In the genomic region with DNA sequence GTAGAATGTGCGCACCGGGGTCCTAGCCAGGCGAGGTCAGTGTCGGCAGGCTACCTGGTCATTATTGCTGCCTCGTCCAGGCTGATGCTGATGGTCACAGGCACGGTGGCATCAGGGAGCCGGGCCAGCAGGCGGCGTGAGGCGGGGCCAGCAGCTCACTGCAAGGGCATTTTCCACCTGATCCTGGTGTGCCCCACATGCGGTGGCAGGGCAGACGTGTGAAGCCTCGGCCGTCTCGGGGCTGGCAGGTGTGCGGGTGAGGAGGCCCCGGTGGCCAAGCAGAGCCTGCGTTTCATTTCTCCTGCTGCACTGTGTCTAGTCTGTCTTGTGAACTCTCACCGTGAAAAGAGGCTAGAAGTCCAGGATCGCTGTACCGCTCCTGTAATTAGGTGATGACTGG, we compare ENCODE assay signal across 2 cellular contexts.
TF ChIP-seq lines count a peak whose summit lies in the region.

No MANE protein-coding gene starts in this region.

TF ChIP-seq in SK-N-SH, 30 proteins besides CTCF, POLR2A, EP300 and RAD21 (continued from another document):
- no peak for TF ChIP-seq RXRA (IDR thresholded peaks at IDR 0.05; ENCODE audit: borderline replicate concordance, low read depth)
- no peak for TF ChIP-seq NRF1 (IDR thresholded peaks at IDR 0.05; ENCODE audit: low read depth, low read length)
- TF ChIP-seq CHD2 (IDR thresholded peaks at IDR 0.05; ENCODE audit: low read length, partially characterized antibody) = no peak
- TF ChIP-seq NFIC (IDR thresholded peaks at IDR 0.05; ENCODE audit: borderline replicate concordance) = no peak
- TF ChIP-seq MXI1 (IDR thresholded peaks at IDR 0.05; ENCODE audit: low read depth, low read length) = no peak
- TF ChIP-seq FOSL2 (IDR thresholded peaks at IDR 0.05; ENCODE audit: borderline replicate concordance, low read depth) = no peak
- no peak for TF ChIP-seq ELF1 (IDR thresholded peaks at IDR 0.05)
- TF ChIP-seq TAF1 (IDR thresholded peaks at IDR 0.05; ENCODE audit: borderline replicate concordance, low read depth, low read length) = no peak
- no peak for TF ChIP-seq GATA2 (CRISPR knock-in tag; IDR thresholded peaks at IDR 0.05)
- TF ChIP-seq RFX5 (IDR thresholded peaks at IDR 0.05; ENCODE audit: low read length) = no peak
- no peak for TF ChIP-seq EZH2phosphoT487 (IDR thresholded peaks at IDR 0.05; ENCODE audit: borderline replicate concordance, low read depth)
- TF ChIP-seq GABPA (IDR thresholded peaks at IDR 0.05; ENCODE audit: low read depth) = no peak

TF ChIP-seq in SK-N-SH treated with all-trans-retinoic acid at 6 μM for 48 hours, 23 proteins besides CTCF, POLR2A, EP300 and RAD21 (continued from another document):
- no peak for TF ChIP-seq PATZ1 (CRISPR knock-in tag; IDR thresholded peaks at IDR 0.05; ENCODE audit: borderline replicate concordance)
- TF ChIP-seq CREB5 (CRISPR knock-in tag; IDR thresholded peaks at IDR 0.05; ENCODE audit: low read depth) = no peak
- TF ChIP-seq ZNF70 (CRISPR knock-in tag; IDR thresholded peaks at IDR 0.05) = no peak
- TF ChIP-seq ZFP3 (CRISPR knock-in tag; IDR thresholded peaks at IDR 0.05) = no peak
- no peak for TF ChIP-seq PPARA (CRISPR knock-in tag; IDR thresholded peaks at IDR 0.05; ENCODE audit: borderline replicate concordance)
- TF ChIP-seq TCF4 (CRISPR knock-in tag; IDR thresholded peaks at IDR 0.05; ENCODE audit: borderline replicate concordance) = no peak
- TF ChIP-seq ARNTL (CRISPR knock-in tag; IDR thresholded peaks at IDR 0.05; ENCODE audit: borderline replicate concordance, low read depth) = no peak
- TF ChIP-seq ZNF565 (CRISPR knock-in tag; conservative IDR thresholded peaks at IDR 0.05; ENCODE audit: low read depth) = no peak
- no peak for TF ChIP-seq ZNF8 (CRISPR knock-in tag; IDR thresholded peaks at IDR 0.05)
- no peak for TF ChIP-seq ZFP30 (CRISPR knock-in tag; IDR thresholded peaks at IDR 0.05)
- no peak for TF ChIP-seq ZC3H10 (CRISPR knock-in tag; IDR thresholded peaks at IDR 0.05)
- no peak for TF ChIP-seq SNAI2 (CRISPR knock-in tag; IDR thresholded peaks at IDR 0.05)
- TF ChIP-seq, protein P1, sequence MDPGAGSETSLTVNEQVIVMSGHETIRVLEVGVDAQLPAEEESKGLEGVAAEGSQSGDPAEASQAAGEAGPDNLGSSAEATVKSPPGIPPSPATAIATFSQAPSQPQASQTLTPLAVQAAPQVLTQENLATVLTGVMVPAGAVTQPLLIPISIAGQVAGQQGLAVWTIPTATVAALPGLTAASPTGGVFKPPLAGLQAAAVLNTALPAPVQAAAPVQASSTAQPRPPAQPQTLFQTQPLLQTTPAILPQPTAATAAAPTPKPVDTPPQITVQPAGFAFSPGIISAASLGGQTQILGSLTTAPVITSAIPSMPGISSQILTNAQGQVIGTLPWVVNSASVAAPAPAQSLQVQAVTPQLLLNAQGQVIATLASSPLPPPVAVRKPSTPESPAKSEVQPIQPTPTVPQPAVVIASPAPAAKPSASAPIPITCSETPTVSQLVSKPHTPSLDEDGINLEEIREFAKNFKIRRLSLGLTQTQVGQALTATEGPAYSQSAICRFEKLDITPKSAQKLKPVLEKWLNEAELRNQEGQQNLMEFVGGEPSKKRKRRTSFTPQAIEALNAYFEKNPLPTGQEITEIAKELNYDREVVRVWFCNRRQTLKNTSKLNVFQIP (CRISPR knock-in tag; IDR thresholded peaks at IDR 0.05; ENCODE audit: borderline replicate concordance, low read depth) = no peak
- TF ChIP-seq, protein P2, sequence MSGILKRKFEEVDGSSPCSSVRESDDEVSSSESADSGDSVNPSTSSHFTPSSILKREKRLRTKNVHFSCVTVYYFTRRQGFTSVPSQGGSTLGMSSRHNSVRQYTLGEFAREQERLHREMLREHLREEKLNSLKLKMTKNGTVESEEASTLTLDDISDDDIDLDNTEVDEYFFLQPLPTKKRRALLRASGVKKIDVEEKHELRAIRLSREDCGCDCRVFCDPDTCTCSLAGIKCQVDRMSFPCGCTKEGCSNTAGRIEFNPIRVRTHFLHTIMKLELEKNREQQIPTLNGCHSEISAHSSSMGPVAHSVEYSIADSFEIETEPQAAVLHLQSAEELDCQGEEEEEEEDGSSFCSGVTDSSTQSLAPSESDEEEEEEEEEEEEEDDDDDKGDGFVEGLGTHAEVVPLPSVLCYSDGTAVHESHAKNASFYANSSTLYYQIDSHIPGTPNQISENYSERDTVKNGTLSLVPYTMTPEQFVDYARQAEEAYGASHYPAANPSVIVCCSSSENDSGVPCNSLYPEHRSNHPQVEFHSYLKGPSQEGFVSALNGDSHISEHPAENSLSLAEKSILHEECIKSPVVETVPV (CRISPR knock-in tag; IDR thresholded peaks at IDR 0.05) = no peak
- TF ChIP-seq RARB (CRISPR knock-in tag; IDR thresholded peaks at IDR 0.05) = no peak
- TF ChIP-seq GLIS3 (CRISPR knock-in tag; IDR thresholded peaks at IDR 0.05) = no peak
- no peak for TF ChIP-seq TSHZ2 (CRISPR knock-in tag; IDR thresholded peaks at IDR 0.05)
- TF ChIP-seq ESRRG (CRISPR knock-in tag; IDR thresholded peaks at IDR 0.05) = no peak
